Comparison of ENCODE assay signal across 8 cellular contexts in the genomic region with DNA sequence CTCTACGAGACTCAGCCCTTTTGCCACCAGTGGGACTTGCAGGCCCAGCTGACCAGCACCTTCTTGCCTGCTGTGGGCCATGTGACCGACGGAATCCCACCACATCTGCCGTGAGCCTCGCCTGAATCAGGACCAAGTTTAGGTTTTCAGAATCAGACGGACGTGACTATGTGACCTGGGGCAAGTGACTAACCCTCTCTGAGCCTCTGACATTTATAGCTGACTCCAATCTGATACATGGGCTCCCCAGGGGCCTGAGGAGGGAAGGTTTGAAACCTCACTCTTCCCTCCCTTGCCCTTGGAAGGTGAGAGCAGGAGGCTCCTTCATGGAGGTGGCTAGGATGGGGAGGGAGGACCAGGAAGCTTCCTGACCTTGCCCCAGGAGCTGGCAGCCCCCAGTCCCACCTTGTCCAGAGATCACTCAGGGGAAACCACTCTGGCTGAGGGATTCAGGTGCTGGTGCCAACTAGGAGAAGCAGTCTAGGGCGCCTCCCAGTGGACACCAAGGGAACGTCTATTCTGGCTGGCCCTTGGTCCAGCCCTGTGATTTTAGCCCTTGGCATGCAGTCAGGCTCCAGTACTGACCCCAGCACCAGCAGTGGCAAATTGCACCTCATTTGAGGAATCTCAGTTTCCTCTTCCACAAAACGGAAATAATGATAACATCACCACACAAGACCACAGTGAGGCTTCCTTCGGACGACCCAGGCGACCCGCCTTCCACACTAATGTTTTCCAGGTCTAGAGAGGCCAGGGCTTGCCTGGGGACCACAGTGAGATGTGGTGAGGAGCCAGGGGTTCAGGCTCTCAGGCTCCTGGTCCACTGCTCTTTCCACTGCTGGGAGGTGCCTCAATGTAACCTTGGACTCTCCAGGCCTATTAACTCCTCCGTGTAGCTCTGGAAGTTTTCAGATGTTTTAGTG. TPM values are rescaled to one million over a fixed set of nuclear protein-coding genes. Genes with fewer than 3 reads are reported as not detected.
A peak's percentile ranks its signal among the peaks of the same experiment; 100 is the strongest.
DNase-seq lines count a peak whose midpoint lies in the region; ATAC-seq and TF ChIP-seq lines count a peak whose summit lies in the region.

No MANE protein-coding gene starts in this region.

- intact Hi-C loops in HCT116 (cut with micrococcal nuclease) (loop anchor here (1.0 to 5.0 kb wide), 5 partner anchors 47 to 291 kb away; a partner anchor contains a TSS), heart right ventricle (cut with DNase I) (loop anchor here in 7 of 10 donors (1.0 to 5.0 kb wide), 8 partner anchors 41 to 181 kb away; a partner anchor contains a TSS), sigmoid colon (cut with DNase I) (loop anchor here (5.0 to 10.0 kb wide), 2 partner anchors 46 to 93 kb away; a partner anchor contains a TSS)

- H3K27me3 ChIP-seq in HCT116 (ENCODE audit: insufficient read depth, low read length) = no peaks in the 10 kb centered on the region
- no peaks in the 10 kb centered on the region for H3K27me3 ChIP-seq in heart right ventricle
- no peaks in the 10 kb centered on the region for H3K27me3 ChIP-seq in sigmoid colon

- no peak overlapping the region for H2AFZ ChIP-seq in HCT116 (ENCODE audit: low read depth, low read length, poor library complexity, severe bottlenecking)

- peak; percentile 62 for DNase-seq in CD1c-positive myeloid dendritic cell (ENCODE audit: extremely low spot score)
- DNase-seq in HCT116 (ENCODE audit: low read depth, low spot score) = peak; percentile 45
- DNase-seq in NOMO-1 (lab: John Stamatoyannopoulos, UW; ENCODE audit: unreplicated experiment in 2 of 2) = peak; percentile 23 to 29
- DNase-seq in activated naive CD8-positive, alpha-beta T cell treated with anti-CD3 and anti-CD28 coated beads, Interleukin-2, amount 50 U/mL, for 24 hours = peak; percentile 60
- DNase-seq in heart right ventricle = peak; percentile 74 to 77
- peak; percentile 85 for DNase-seq in sigmoid colon

- ATAC-seq in HCT116 (peak; percentile 88), heart right ventricle (peak; percentile 71 to 93 (median 83)), HG02678 (IDR thresholded peaks at IDR 0.05; ENCODE audit: unreplicated experiment) (no peak), GM21390 (IDR thresholded peaks at IDR 0.05; ENCODE audit: unreplicated experiment) (no peak)
- ATAC-seq in activated naive CD8-positive, alpha-beta T cell treated with anti-CD3 and anti-CD28 coated beads, Interleukin-2, amount 50 U/mL, for 24 hours = peak; percentile 62

- H3K9ac ChIP-seq in HCT116 (ENCODE audit: low read length) = no peak overlapping the region

- H3K36me3 Mint-ChIP-seq in activated naive CD8-positive, alpha-beta T cell treated with anti-CD3 and anti-CD28 coated beads, Interleukin-2, amount 50 U/mL, for 24 hours (ENCODE audit: low read depth) = no peaks in the 10 kb centered on the region

- H3K9me3 ChIP-seq in HCT116 (ENCODE audit: control insufficient read depth in 1 of 2, insufficient read depth in 1 of 2, low read depth in 1 of 2, low read length in 2 of 2) = no peaks in the 10 kb centered on the region
- H3K9me3 ChIP-seq in heart right ventricle = no peaks in the 10 kb centered on the region
- H3K9me3 ChIP-seq in sigmoid colon = no peaks in the 10 kb centered on the region

- CTCF ChIA-PET in HCT116 (lab: Charles Lee) = interaction anchor here (0.6 to 2.9 kb wide), 12 partner anchors 11 to 292 kb away, joined by 3 to 15 read pairs (median 3); a partner anchor contains a TSS

- H3K4me3 Mint-ChIP-seq in activated naive CD8-positive, alpha-beta T cell treated with anti-CD3 and anti-CD28 coated beads, Interleukin-2, amount 50 U/mL, for 24 hours = no peak overlapping the region

- no peaks in the 10 kb centered on the region for H3K9me2 ChIP-seq in HCT116 (ENCODE audit: insufficient read depth)

- peak overlapping the region; percentile 68; the same call in 1 of the 2 replicates for H3K27ac ChIP-seq in HCT116 (ENCODE audit: low read depth, low read length)
- H3K27ac ChIP-seq in heart right ventricle = peak overlapping the region in 5 of 10 donors; percentile 7 to 90 (median 88)
- H3K27ac ChIP-seq in sigmoid colon = no peak overlapping the region

- H4K20me1 ChIP-seq in HCT116 (ENCODE audit: insufficient read depth) = no peaks in the 10 kb centered on the region

- TF ChIP-seq CTCF in HCT116 (IDR thresholded peaks at IDR 0.05 in 2 of 3, conservative IDR thresholded peaks at IDR 0.05 in 1 of 3; ENCODE audit: borderline replicate concordance in 1 of 3, insufficient read depth in 1 of 3, low read depth in 2 of 3, low read length in 2 of 3) = peak; percentile 92 to 96 (median 95)
- TF ChIP-seq CTCF in heart right ventricle (IDR thresholded peaks at IDR 0.05) = peak; percentile 61 to 93 (median 86)
- TF ChIP-seq CTCF in sigmoid colon (IDR thresholded peaks at IDR 0.05) = peak in 2 of 4 experiments; percentile 25 to 58

- WGBS in heart right ventricle, 2 donors = 56 to 59% methylated on average over 15 of the region's 15 CpGs
- WGBS in sigmoid colon, 2 donors = 59 to 60% methylated on average over 15 of the region's 15 CpGs

- no peak overlapping the region for H3K27ac Mint-ChIP-seq in activated naive CD8-positive, alpha-beta T cell treated with anti-CD3 and anti-CD28 coated beads, Interleukin-2, amount 50 U/mL, for 24 hours

- no peak for TF ChIP-seq EP300 in sigmoid colon (IDR thresholded peaks at IDR 0.05)

- TF ChIP-seq POLR2A in HCT116 (IDR thresholded peaks at IDR 0.05; ENCODE audit: borderline replicate concordance, extremely low read depth, insufficient read depth, insufficient read length) = no peak
- no peak for TF ChIP-seq POLR2A in sigmoid colon (IDR thresholded peaks at IDR 0.05)

- POLR2A ChIA-PET in HCT116 (lab: Charles Lee) = no interaction called here

- no peak overlapping the region for H3K4me3 ChIP-seq in HCT116 (replicated peaks in 1 of 2; ENCODE audit: low read depth in 1 of 2, low read length in 2 of 2)
- no peak overlapping the region for H3K4me3 ChIP-seq in heart right ventricle
- no peak overlapping the region for H3K4me3 ChIP-seq in sigmoid colon

- BruUV-seq in HCT116 (replicated peaks; lab: Mats Ljungman, UMichigan) = no TSS peak

- peak overlapping the region; percentile 77 for H3K4me2 ChIP-seq in HCT116 (ENCODE audit: low read length)

- H3K9me3 Mint-ChIP-seq in activated naive CD8-positive, alpha-beta T cell treated with anti-CD3 and anti-CD28 coated beads, Interleukin-2, amount 50 U/mL, for 24 hours = no peaks in the 10 kb centered on the region

- RAD21 ChIA-PET in HCT116 (lab: Charles Lee; ENCODE audit: low non-redundant PET in 1 of 2, low total read pairs in 2 of 2, uncharacterized antibody in 2 of 2, unreplicated experiment in 2 of 2) = interaction anchor here (0.6 to 1.4 kb wide), 4 partner anchors 40 to 61 kb away, joined by 3 to 6 read pairs (median 4); no protein-coding TSS in a partner anchor

- peak; percentile 99 for TF ChIP-seq RAD21 in HCT116 (IDR thresholded peaks at IDR 0.05; ENCODE audit: low read depth)

- H3K27me3 Mint-ChIP-seq in activated naive CD8-positive, alpha-beta T cell treated with anti-CD3 and anti-CD28 coated beads, Interleukin-2, amount 50 U/mL, for 24 hours = peaks cover 10% of the 10 kb centered on the region

- H3K4me1 ChIP-seq in HCT116 (ENCODE audit: control insufficient read depth in 1 of 2, insufficient read depth in 2 of 2, low read length in 2 of 2) (peaks cover 33 to 53% of the 10 kb centered on the region in 2 experiments), heart right ventricle (peaks cover 0 to 27% (median 16%) of the 10 kb centered on the region in 9 donors), sigmoid colon (no peaks in the 10 kb centered on the region)

- H3K4me1 Mint-ChIP-seq in activated naive CD8-positive, alpha-beta T cell treated with anti-CD3 and anti-CD28 coated beads, Interleukin-2, amount 50 U/mL, for 24 hours = peaks cover 8% of the 10 kb centered on the region

- H3K36me3 ChIP-seq in HCT116 (ENCODE audit: control insufficient read depth in 1 of 2, insufficient read depth in 2 of 2, low read length in 2 of 2) = no peaks in the 10 kb centered on the region
- H3K36me3 ChIP-seq in heart right ventricle = no peaks in the 10 kb centered on the region
- H3K36me3 ChIP-seq in sigmoid colon = no peaks in the 10 kb centered on the region

- no peaks in the 10 kb centered on the region for H3K79me2 ChIP-seq in HCT116 (ENCODE audit: insufficient read depth, low read length)

TF ChIP-seq in HCT116, 20 proteins besides CTCF, POLR2A, EP300 and RAD21 (continues in another document):
- TF ChIP-seq SIN3A (IDR thresholded peaks at IDR 0.05; ENCODE audit: low read depth) (no peak), FOSL1 (IDR thresholded peaks at IDR 0.05; ENCODE audit: low read depth) (no peak), JUND (IDR thresholded peaks at IDR 0.05) (no peak), EZH2phosphoT487 (IDR thresholded peaks at IDR 0.05; ENCODE audit: borderline replicate concordance) (no peak), SRF (IDR thresholded peaks at IDR 0.05; ENCODE audit: low read depth) (no peak), ELF1 (IDR thresholded peaks at IDR 0.05; ENCODE audit: borderline replicate concordance, low read depth) (no peak), CEBPB (IDR thresholded peaks at IDR 0.05; ENCODE audit: low read depth) (no peak)
- TF ChIP-seq, protein P1, sequence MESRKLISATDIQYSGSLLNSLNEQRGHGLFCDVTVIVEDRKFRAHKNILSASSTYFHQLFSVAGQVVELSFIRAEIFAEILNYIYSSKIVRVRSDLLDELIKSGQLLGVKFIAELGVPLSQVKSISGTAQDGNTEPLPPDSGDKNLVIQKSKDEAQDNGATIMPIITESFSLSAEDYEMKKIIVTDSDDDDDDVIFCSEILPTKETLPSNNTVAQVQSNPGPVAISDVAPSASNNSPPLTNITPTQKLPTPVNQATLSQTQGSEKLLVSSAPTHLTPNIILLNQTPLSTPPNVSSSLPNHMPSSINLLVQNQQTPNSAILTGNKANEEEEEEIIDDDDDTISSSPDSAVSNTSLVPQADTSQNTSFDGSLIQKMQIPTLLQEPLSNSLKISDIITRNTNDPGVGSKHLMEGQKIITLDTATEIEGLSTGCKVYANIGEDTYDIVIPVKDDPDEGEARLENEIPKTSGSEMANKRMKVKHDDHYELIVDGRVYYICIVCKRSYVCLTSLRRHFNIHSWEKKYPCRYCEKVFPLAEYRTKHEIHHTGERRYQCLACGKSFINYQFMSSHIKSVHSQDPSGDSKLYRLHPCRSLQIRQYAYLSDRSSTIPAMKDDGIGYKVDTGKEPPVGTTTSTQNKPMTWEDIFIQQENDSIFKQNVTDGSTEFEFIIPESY (IDR thresholded peaks at IDR 0.05; ENCODE audit: extremely low read depth, insufficient replicate concordance, low read length) = no peak

RNA-seq across cellular contexts. Expression of a gene that starts 47.2 kb away (rescaled TPM):
- 27.4 TPM for total RNA-seq in HCT116 (2021; ENCODE audit: unreplicated experiment)
- polyA plus RNA-seq in HCT116 (2012) = 27.5 and 28.5 TPM in 2 replicates
- 10 to 100 TPM; 11.5 to 26.1 (median 18.7) TPM for total RNA-seq in heart right ventricle
- 10 to 100 TPM; 17.1 to 19.4 TPM for polyA plus RNA-seq in heart right ventricle
- total RNA-seq in sigmoid colon = 1 to 10 TPM in 3 of 4 donors, under 1 TPM in 1; 0.66 to 3.6 (median 1.6) TPM
- polyA plus RNA-seq in sigmoid colon = 1 to 10 TPM; 4.2 to 8.4 (median 6.6) TPM

RNA-seq across cellular contexts. Expression of a gene that starts 52.1 kb away (rescaled TPM):
- 2.7 TPM for total RNA-seq in HCT116 (2021; ENCODE audit: unreplicated experiment)
- polyA plus RNA-seq in HCT116 (2012) = 1.7 and 1.9 TPM in 2 replicates
- 1 to 10 TPM; 1.8 to 5.0 (median 3.4) TPM for total RNA-seq in heart right ventricle
- polyA plus RNA-seq in heart right ventricle = 1 to 10 TPM; 1.5 to 1.7 TPM
- 1 to 10 TPM; 1.8 to 4.2 (median 2.0) TPM for total RNA-seq in sigmoid colon
- 1 to 10 TPM; 1.8 to 6.2 (median 2.4) TPM for polyA plus RNA-seq in sigmoid colon

Comparison
In these comparisons a context has a peak if more than half of its experiments do, and no peak if none do; other contexts are left out.
1. DNase-seq: peak in every context shown above with its lines; median percentile 85 in sigmoid colon; 76 in heart right ventricle; 62 in CD1c-positive myeloid dendritic cell; 60 in activated naive CD8-positive, alpha-beta T cell treated with anti-CD3 and anti-CD28 coated beads, Interleukin-2, amount 50 U/mL, for 24 hours; 45 in HCT116; 26 in NOMO-1.
2. ATAC-seq: peak in HCT116 (single experiment), activated naive CD8-positive, alpha-beta T cell treated with anti-CD3 and anti-CD28 coated beads, Interleukin-2, amount 50 U/mL, for 24 hours (single experiment) and heart right ventricle (8 of 8); none in HG02678 (single experiment) and GM21390 (single experiment).